In genomic region chr17:63773272-63774140, GRCh38 we compare ENCODE assay signal across 8 cellular contexts. TPM values are rescaled to one million over a fixed set of nuclear protein-coding genes. Genes with fewer than 3 reads are reported as not detected.
DNase-seq lines count a peak whose midpoint lies in the region; ATAC-seq and TF ChIP-seq lines count a peak whose summit lies in the region.

A gene with protein sequence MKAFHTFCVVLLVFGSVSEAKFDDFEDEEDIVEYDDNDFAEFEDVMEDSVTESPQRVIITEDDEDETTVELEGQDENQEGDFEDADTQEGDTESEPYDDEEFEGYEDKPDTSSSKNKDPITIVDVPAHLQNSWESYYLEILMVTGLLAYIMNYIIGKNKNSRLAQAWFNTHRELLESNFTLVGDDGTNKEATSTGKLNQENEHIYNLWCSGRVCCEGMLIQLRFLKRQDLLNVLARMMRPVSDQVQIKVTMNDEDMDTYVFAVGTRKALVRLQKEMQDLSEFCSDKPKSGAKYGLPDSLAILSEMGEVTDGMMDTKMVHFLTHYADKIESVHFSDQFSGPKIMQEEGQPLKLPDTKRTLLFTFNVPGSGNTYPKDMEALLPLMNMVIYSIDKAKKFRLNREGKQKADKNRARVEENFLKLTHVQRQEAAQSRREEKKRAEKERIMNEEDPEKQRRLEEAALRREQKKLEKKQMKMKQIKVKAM (minus strand): TSS chr17:63773597. CDS start chr17:63766175, 7,422 bp downstream.

- peaks cover 0 to 34% (median 0%) of the 10 kb centered on the region in 6 donors for H3K36me3 ChIP-seq in spleen

- intact Hi-C loops in spleen (cut with DNase I; ENCODE audit: low total_unique reads) = loop anchor here (10.0 kb wide), 1 partner anchor 51 kb away; the partner anchor contains the start of genes FTSJ3 and PSMC5

- no peaks in the 10 kb centered on the region for H3K27me3 Mint-ChIP-seq in central memory CD8-positive, alpha-beta T cell

- TF ChIP-seq CTCF in AG09309 (IDR thresholded peaks at IDR 0.05; ENCODE audit: control insufficient read depth, insufficient read depth, low read depth, low read length, missing control alignments) = no peak
- TF ChIP-seq CTCF in spleen (IDR thresholded peaks at IDR 0.05 in 8 of 11, conservative IDR thresholded peaks at IDR 0.05 in 3 of 11) = peak in 2 of 11 experiments; percentile 21 to 41

- peaks cover 35% of the 10 kb centered on the region for H3K36me3 Mint-ChIP-seq in central memory CD8-positive, alpha-beta T cell (ENCODE audit: insufficient read depth)

- DNase-seq in AG09309 (ENCODE audit: low read depth) (peak; percentile 97), NCI-H446 (lab: John Stamatoyannopoulos, UW) (peak; percentile 97 to 99), inferior parietal cortex (ENCODE audit: extremely low spot score) (peak; percentile 100), spleen (peak; percentile 99)
- DNase-seq in activated CD4-positive, CD25-positive, alpha-beta regulatory T cell treated with anti-CD3 and anti-CD28 coated beads, Interleukin-2, amount 50 U/mL, for 16 hours (ENCODE audit: low read depth, low spot score) = peak; percentile 95
- DNase-seq in central memory CD8-positive, alpha-beta T cell (ENCODE audit: low spot score in 2 of 2) = peak; percentile 95 to 98

- no peaks in the 10 kb centered on the region for H3K9me3 ChIP-seq in spleen

- H3K27ac ChIP-seq in spleen = peak within 1 kb of the TSS; percentile 96 to 99 (median 98)

- no peaks in the 10 kb centered on the region for H3K27me3 ChIP-seq in spleen (replicated peaks in 1 of 7)

- WGBS in spleen, 5 donors = 0 to 1% (median 0%) methylated on average over 47 to 74 of the region's 74 CpGs

- H3K4me3 ChIP-seq in AG09309 (ENCODE audit: control insufficient read depth, low read depth, low read length) = peak within 1 kb of the TSS; percentile 66
- H3K4me3 ChIP-seq in spleen = peak within 1 kb of the TSS; percentile 63 to 98 (median 84)

- H3K4me1 Mint-ChIP-seq in central memory CD8-positive, alpha-beta T cell = peaks cover 58% of the 10 kb centered on the region

- H3K4me1 ChIP-seq in spleen = peaks cover 25 to 87% (median 73%) of the 10 kb centered on the region in 6 donors

- peak within 1 kb of the TSS; percentile 99 for H3K4me3 Mint-ChIP-seq in central memory CD8-positive, alpha-beta T cell

- peak within 1 kb of the TSS; percentile 97 for H3K27ac Mint-ChIP-seq in central memory CD8-positive, alpha-beta T cell (ENCODE audit: low read depth)

- no peaks in the 10 kb centered on the region for H3K9me3 Mint-ChIP-seq in central memory CD8-positive, alpha-beta T cell

- ATAC-seq in GM19025 (IDR thresholded peaks at IDR 0.05; ENCODE audit: low read depth, unreplicated experiment) (peak; percentile 84), HG03342 (IDR thresholded peaks at IDR 0.05; ENCODE audit: unreplicated experiment) (peak; percentile 81)
- ATAC-seq in central memory CD8-positive, alpha-beta T cell (replicated peaks; ENCODE audit: extremely low read depth, poor library complexity, severe bottlenecking) = peak; percentile 92

- peak; percentile 13 to 94 (median 72) for TF ChIP-seq POLR2A in spleen (IDR thresholded peaks at IDR 0.05)

RNA-seq across cellular contexts. Expression of the gene that starts here (rescaled TPM):
- 10 to 100 TPM; 50.7 to 74.0 (median 63.6) TPM for total RNA-seq in spleen
- polyA plus RNA-seq in spleen = 10 to 100 TPM in 2 of 3 donors, 1 to 10 TPM in 1; 8.9 to 15.7 (median 13.1) TPM

Comparison
In these comparisons a context has a peak if more than half of its experiments do, and no peak if none do; other contexts are left out.
1. Peak in every context shown above with its lines: DNase-seq, ATAC-seq, H3K4me3 ChIP-seq and H3K27ac ChIP-seq.